37 cellular contexts compared by ENCODE assay signal in the genomic region with DNA sequence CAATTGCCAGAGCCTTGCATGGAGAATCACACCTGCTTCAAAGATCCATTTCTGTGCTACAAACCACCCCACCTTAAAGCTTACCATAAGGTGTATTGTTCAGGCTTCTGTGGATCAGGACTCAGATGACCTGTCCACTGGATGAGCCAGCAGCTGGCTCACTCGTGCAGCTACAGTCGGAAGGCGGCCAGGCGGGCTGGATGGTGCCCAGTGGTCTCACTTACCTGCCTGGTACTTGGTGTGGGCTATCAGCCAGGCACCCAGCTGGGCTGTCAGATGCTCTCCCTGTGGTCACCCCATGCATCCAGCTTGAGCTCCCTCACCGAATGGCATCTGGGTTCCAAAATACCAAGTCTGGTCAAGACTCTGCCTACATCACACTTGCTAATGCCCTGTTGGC. TPM values are rescaled to one million over a fixed set of nuclear protein-coding genes. Genes with fewer than 3 reads are reported as not detected.
"Had no signal": no experiment of that assay in that cellular context is flagged by ENCODE, and none has a peak within 500 bp of the region (broad histone marks: within the 10 kb centered on the region; RNA-seq: fewer than 3 reads in every experiment).

No MANE protein-coding gene starts in this region.

- H3K9me3 Mint-ChIP-seq: activated B cell treated with CpG ODN at 0.5 μM for 24 hours; activated CD4-positive, alpha-beta memory T cell treated with anti-CD3 and anti-CD28 coated beads for 36 hours; activated T-cell treated with anti-CD3 and anti-CD28 coated beads, Interleukin-2, amount 50 U/mL, for 24 hours; T-helper 2 cell treated with Interferon-gamma antibody and Interleukin-4, amounts not matched to agents 5 μg/mL and 100 μg/mL, for 36 hours had no signal

- H3K27me3 ChIP-seq: colonic mucosa, gastroesophageal sphincter had no signal

- H3K9me3 ChIP-seq: colonic mucosa, esophagus squamous epithelium, gastroesophageal sphincter had no signal

- ATAC-seq: activated CD4-positive, CD25-positive, alpha-beta regulatory T cell treated with anti-CD3 and anti-CD28 coated beads, Interleukin-2, amount 50 U/mL, for 24 hours; activated CD8-positive, alpha-beta memory T cell treated with anti-CD3 and anti-CD28 coated beads, Interleukin-2, amount 10 ng/mL, durations not matched to agents 7 days and 5 days; activated CD8-positive, alpha-beta T cell treated with anti-CD3 and anti-CD28 coated beads, Interleukin-2, amount 10 ng/mL, durations not matched to agents 7 days and 5 days; gastroesophageal sphincter; heart right ventricle; T-helper 17 cell had no signal

- DNase-seq: activated B cell treated with CpG ODN at 0.5 μM for 24 hours; activated CD4-positive, alpha-beta memory T cell treated with anti-CD3 and anti-CD28 coated beads for 36 hours; activated CD4-positive, alpha-beta T cell treated with anti-CD3 and anti-CD28 coated beads for 48 hours; activated CD8-positive, alpha-beta memory T cell treated with anti-CD3 and anti-CD28 coated beads, Interleukin-2, amount 10 ng/mL, durations not matched to agents 7 days and 5 days; activated CD8-positive, alpha-beta memory T cell treated with anti-CD3 and anti-CD28 coated beads, Interleukin-2, amount 50 U/mL, for 48 hours; activated CD8-positive, alpha-beta T cell treated with anti-CD3 and anti-CD28 coated beads, Interleukin-2, amount 10 ng/mL, durations not matched to agents 7 days and 5 days; activated effector memory CD4-positive, alpha-beta T cell treated with Interleukin-2 at 50 U/mL for 16 hours; activated gamma-delta T cell treated with Interleukin-2 at 50 U/mL for 16 hours; activated naive CD4-positive, alpha-beta T cell treated with anti-CD3 and anti-CD28 coated beads, Interleukin-2, amount 50 U/mL, for 16 hours; activated naive CD4-positive, alpha-beta T cell treated with Interleukin-2 at 50 U/mL for 16 hours; activated T-cell treated with anti-CD3 and anti-CD28 coated beads for 4 hours; activated T-cell treated with anti-CD3 and anti-CD28 coated beads, Interleukin-2, amount 50 U/mL, for 24 hours; activated T-cell treated with anti-CD3 and anti-CD28 coated beads, Interleukin-2, amount 50 U/mL, for 72 hours; amniotic stem cell; anterior cingulate cortex; caudate nucleus; colonic mucosa; effector CD8-positive, alpha-beta T cell; esophagus squamous epithelium; foreskin melanocyte; heart right ventricle; T-helper 1 cell; T-helper 17 cell; T1000; WERI-Rb-1 had no signal

- H3K4me1 ChIP-seq: colonic mucosa, esophagus squamous epithelium, gastroesophageal sphincter had no signal

- H3K4me3 Mint-ChIP-seq: activated B cell treated with CpG ODN at 0.5 μM for 24 hours; activated CD4-positive, alpha-beta memory T cell treated with anti-CD3 and anti-CD28 coated beads for 36 hours; activated CD8-positive, alpha-beta memory T cell treated with anti-CD3 and anti-CD28 coated beads, Interleukin-2, amount 10 ng/mL, durations not matched to agents 7 days and 5 days; activated CD8-positive, alpha-beta T cell treated with anti-CD3 and anti-CD28 coated beads, Interleukin-2, amount 10 ng/mL, durations not matched to agents 7 days and 5 days; activated naive CD8-positive, alpha-beta T cell; activated T-cell treated with anti-CD3 and anti-CD28 coated beads, Interleukin-2, amount 50 U/mL, for 24 hours; activated T-cell treated with anti-CD3 and anti-CD28 coated beads, Interleukin-2, amount 50 U/mL, for 72 hours; T-helper 17 cell; T-helper 2 cell treated with Interferon-gamma antibody and Interleukin-4, amounts not matched to agents 5 μg/mL and 100 μg/mL, for 36 hours had no signal

- H3K27ac Mint-ChIP-seq: activated B cell treated with CpG ODN at 0.5 μM for 24 hours; activated CD4-positive, alpha-beta memory T cell treated with anti-CD3 and anti-CD28 coated beads for 36 hours; activated CD8-positive, alpha-beta memory T cell treated with anti-CD3 and anti-CD28 coated beads, Interleukin-2, amount 10 ng/mL, durations not matched to agents 7 days and 5 days; activated CD8-positive, alpha-beta T cell treated with anti-CD3 and anti-CD28 coated beads, Interleukin-2, amount 10 ng/mL, durations not matched to agents 7 days and 5 days; activated T-cell treated with anti-CD3 and anti-CD28 coated beads, Interleukin-2, amount 50 U/mL, for 24 hours; activated T-cell treated with anti-CD3 and anti-CD28 coated beads, Interleukin-2, amount 50 U/mL, for 72 hours; T-helper 2 cell treated with Interferon-gamma antibody and Interleukin-4, amounts not matched to agents 5 μg/mL and 100 μg/mL, for 36 hours had no signal

- H3K36me3 Mint-ChIP-seq: activated CD4-positive, alpha-beta memory T cell treated with anti-CD3 and anti-CD28 coated beads for 36 hours; activated naive CD8-positive, alpha-beta T cell had no signal

- H3K4me3 ChIP-seq: colonic mucosa, esophagus squamous epithelium, gastroesophageal sphincter, heart right ventricle had no signal

- H3K27ac ChIP-seq: colonic mucosa, epithelial cell of prostate, esophagus squamous epithelium, gastroesophageal sphincter, heart right ventricle, WERI-Rb-1 had no signal

- H3K36me3 ChIP-seq: colonic mucosa, esophagus squamous epithelium, gastroesophageal sphincter, heart right ventricle, WERI-Rb-1 had no signal

RNA-seq across cellular contexts. Expression of a gene that starts 10.9 kb away (rescaled TPM):
- total RNA-seq: gastroesophageal sphincter had no signal

RNA-seq across cellular contexts. Expression of a gene that starts 13.8 kb away (rescaled TPM):
- total RNA-seq: activated B cell treated with CpG ODN at 0.5 μM for 24 hours; activated CD8-positive, alpha-beta memory T cell treated with anti-CD3 and anti-CD28 coated beads for 36 hours; activated CD8-positive, alpha-beta memory T cell treated with anti-CD3 and anti-CD28 coated beads, Interleukin-2, amount 10 ng/mL, durations not matched to agents 7 days and 5 days; activated CD8-positive, alpha-beta T cell treated with anti-CD3 and anti-CD28 coated beads, Interleukin-2, amount 10 ng/mL, durations not matched to agents 7 days and 5 days; astrocyte; dermis microvascular lymphatic vessel endothelial cell; endothelial cell of umbilical vein; fibroblast of lung; fibroblast of villous mesenchyme; glomerular endothelial cell had no signal
- polyA plus RNA-seq: endothelial cell of umbilical vein, fibroblast of lung had no signal
